In genomic region chr14:96799489-96800056, GRCh38 we compare ENCODE assay signal across 1 cellular context.
TF ChIP-seq lines count a peak whose summit lies in the region.

No MANE protein-coding gene starts in this region.

TF ChIP-seq in HepG2, 621 proteins besides CTCF, POLR2A, EP300 and RAD21 (continued from another document):
- no peak for TF ChIP-seq TERF1 (CRISPR knock-in tag; IDR thresholded peaks at IDR 0.05)
- TF ChIP-seq HOXA7 (CRISPR knock-in tag; IDR thresholded peaks at IDR 0.05): no peak
- TF ChIP-seq, protein P1, sequence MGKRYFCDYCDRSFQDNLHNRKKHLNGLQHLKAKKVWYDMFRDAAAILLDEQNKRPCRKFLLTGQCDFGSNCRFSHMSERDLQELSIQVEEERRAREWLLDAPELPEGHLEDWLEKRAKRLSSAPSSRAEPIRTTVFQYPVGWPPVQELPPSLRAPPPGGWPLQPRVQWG (CRISPR knock-in tag; IDR thresholded peaks at IDR 0.05; ENCODE audit: borderline replicate concordance, low read depth): no peak
- TF ChIP-seq NFKB2 (CRISPR knock-in tag; IDR thresholded peaks at IDR 0.05; ENCODE audit: borderline replicate concordance): no peak
- TF ChIP-seq, protein P2, sequence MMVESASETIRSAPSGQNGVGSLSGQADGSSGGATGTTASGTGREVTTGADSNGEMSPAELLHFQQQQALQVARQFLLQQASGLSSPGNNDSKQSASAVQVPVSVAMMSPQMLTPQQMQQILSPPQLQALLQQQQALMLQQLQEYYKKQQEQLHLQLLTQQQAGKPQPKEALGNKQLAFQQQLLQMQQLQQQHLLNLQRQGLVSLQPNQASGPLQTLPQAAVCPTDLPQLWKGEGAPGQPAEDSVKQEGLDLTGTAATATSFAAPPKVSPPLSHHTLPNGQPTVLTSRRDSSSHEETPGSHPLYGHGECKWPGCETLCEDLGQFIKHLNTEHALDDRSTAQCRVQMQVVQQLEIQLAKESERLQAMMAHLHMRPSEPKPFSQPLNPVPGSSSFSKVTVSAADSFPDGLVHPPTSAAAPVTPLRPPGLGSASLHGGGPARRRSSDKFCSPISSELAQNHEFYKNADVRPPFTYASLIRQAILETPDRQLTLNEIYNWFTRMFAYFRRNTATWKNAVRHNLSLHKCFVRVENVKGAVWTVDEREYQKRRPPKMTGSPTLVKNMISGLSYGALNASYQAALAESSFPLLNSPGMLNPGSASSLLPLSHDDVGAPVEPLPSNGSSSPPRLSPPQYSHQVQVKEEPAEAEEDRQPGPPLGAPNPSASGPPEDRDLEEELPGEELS (CRISPR knock-in tag; IDR thresholded peaks at IDR 0.05): no peak
- no peak for TF ChIP-seq ATM (IDR thresholded peaks at IDR 0.05; ENCODE audit: borderline replicate concordance)
- no peak for TF ChIP-seq GTF2F1 (IDR thresholded peaks at IDR 0.05; ENCODE audit: low read length)
- TF ChIP-seq ZNF232 (CRISPR knock-in tag; IDR thresholded peaks at IDR 0.05; ENCODE audit: borderline replicate concordance): no peak
- no peak for TF ChIP-seq FLYWCH1 (CRISPR knock-in tag; IDR thresholded peaks at IDR 0.05)
- 0 out of 2 replicates have a peak, but pooled peaks have one; percentile 23 for TF ChIP-seq ZBTB40 (IDR thresholded peaks at IDR 0.05)
- TF ChIP-seq ZBTB40 (CRISPR knock-in tag; IDR thresholded peaks at IDR 0.05): no peak
- peak; percentile 10; the same call in 1 of the 2 replicates for TF ChIP-seq FOXA3 (CRISPR knock-in tag; IDR thresholded peaks at IDR 0.05)
- TF ChIP-seq NFIB (CRISPR knock-in tag; IDR thresholded peaks at IDR 0.05; ENCODE audit: borderline replicate concordance): no peak
- no peak for TF ChIP-seq MZF1 (CRISPR knock-in tag; IDR thresholded peaks at IDR 0.05; ENCODE audit: borderline replicate concordance)
- no peak for TF ChIP-seq CBFB (CRISPR knock-in tag; IDR thresholded peaks at IDR 0.05)
- no peak for TF ChIP-seq TCF7 (IDR thresholded peaks at IDR 0.05; ENCODE audit: low read depth)
- no peak for TF ChIP-seq DZIP1 (CRISPR knock-in tag; IDR thresholded peaks at IDR 0.05)
- TF ChIP-seq, protein P3, sequence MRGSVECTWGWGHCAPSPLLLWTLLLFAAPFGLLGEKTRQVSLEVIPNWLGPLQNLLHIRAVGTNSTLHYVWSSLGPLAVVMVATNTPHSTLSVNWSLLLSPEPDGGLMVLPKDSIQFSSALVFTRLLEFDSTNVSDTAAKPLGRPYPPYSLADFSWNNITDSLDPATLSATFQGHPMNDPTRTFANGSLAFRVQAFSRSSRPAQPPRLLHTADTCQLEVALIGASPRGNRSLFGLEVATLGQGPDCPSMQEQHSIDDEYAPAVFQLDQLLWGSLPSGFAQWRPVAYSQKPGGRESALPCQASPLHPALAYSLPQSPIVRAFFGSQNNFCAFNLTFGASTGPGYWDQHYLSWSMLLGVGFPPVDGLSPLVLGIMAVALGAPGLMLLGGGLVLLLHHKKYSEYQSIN (CRISPR knock-in tag; IDR thresholded peaks at IDR 0.05; ENCODE audit: borderline replicate concordance): no peak
- no peak for TF ChIP-seq ZNF17 (CRISPR knock-in tag; IDR thresholded peaks at IDR 0.05)
- TF ChIP-seq ERF (CRISPR knock-in tag; IDR thresholded peaks at IDR 0.05): no peak
- no peak for TF ChIP-seq ZNF484 (CRISPR knock-in tag; IDR thresholded peaks at IDR 0.05; ENCODE audit: borderline replicate concordance, low read depth)
- no peak for TF ChIP-seq KLF9 (CRISPR knock-in tag; IDR thresholded peaks at IDR 0.05; ENCODE audit: low read depth)
- no peak for TF ChIP-seq ZFAT (CRISPR knock-in tag; conservative IDR thresholded peaks at IDR 0.05)
- TF ChIP-seq PRMT3 (CRISPR knock-in tag; IDR thresholded peaks at IDR 0.05; ENCODE audit: borderline replicate concordance, low read depth): no peak
- no peak for TF ChIP-seq GZF1 (CRISPR knock-in tag; IDR thresholded peaks at IDR 0.05)
- TF ChIP-seq ZNF616 (CRISPR knock-in tag; IDR thresholded peaks at IDR 0.05; ENCODE audit: low read depth): no peak
- no peak for TF ChIP-seq SMAD1 (CRISPR knock-in tag; IDR thresholded peaks at IDR 0.05; ENCODE audit: borderline replicate concordance, low read depth)
- TF ChIP-seq ZNF607 (CRISPR knock-in tag; IDR thresholded peaks at IDR 0.05; ENCODE audit: borderline replicate concordance): no peak
- TF ChIP-seq BHLHE40 (IDR thresholded peaks at IDR 0.05; ENCODE audit: low read length): peak; percentile 45; the same call in 1 of the 2 replicates
- TF ChIP-seq ARID2 (CRISPR knock-in tag; IDR thresholded peaks at IDR 0.05; ENCODE audit: borderline replicate concordance): no peak
